8 cellular contexts compared by ENCODE assay signal in genomic region chr15:41585140-41586047, GRCh38. TPM values are rescaled to one million over a fixed set of nuclear protein-coding genes. Genes with fewer than 3 reads are reported as not detected.
DNase-seq lines count a peak whose midpoint lies in the region; ATAC-seq and TF ChIP-seq lines count a peak whose summit lies in the region.

No MANE protein-coding gene starts in this region.

- H3K4me1 ChIP-seq in mesodermal cell (ENCODE audit: control insufficient read depth, insufficient read depth, low read length, poor library complexity, severe bottlenecking): peaks cover 8% of the 10 kb centered on the region

- no peak for ATAC-seq in GM21723 (IDR thresholded peaks at IDR 0.05; ENCODE audit: unreplicated experiment)

- peaks cover 3% of the 10 kb centered on the region for H3K27me3 Mint-ChIP-seq in endothelial cell (ENCODE audit: unreplicated experiment)

- 9 to 10% methylated on average over 62 to 64 of the region's 78 CpGs for WGBS in mesodermal cell (ENCODE audit: insufficient coverage in 2 of 2), 2 experiments

- peak overlapping the region; percentile 79 for H3K4me3 Mint-ChIP-seq in endothelial cell (ENCODE audit: unreplicated experiment)

- H3K36me3 ChIP-seq in mesodermal cell (ENCODE audit: control insufficient read depth, insufficient read depth, low read length): no peaks in the 10 kb centered on the region

- no peaks in the 10 kb centered on the region for H3K9me3 Mint-ChIP-seq in endothelial cell (ENCODE audit: unreplicated experiment)

- no peaks in the 10 kb centered on the region for H3K9me3 ChIP-seq in mesodermal cell (ENCODE audit: control insufficient read depth, low read length)

- H3K36me3 Mint-ChIP-seq in endothelial cell (ENCODE audit: low read depth, unreplicated experiment): peaks cover 3% of the 10 kb centered on the region

- H3K4me1 Mint-ChIP-seq in endothelial cell (ENCODE audit: unreplicated experiment): peaks cover 6% of the 10 kb centered on the region

- H3K27ac Mint-ChIP-seq in endothelial cell (ENCODE audit: unreplicated experiment): no peak overlapping the region

- H3K4me3 ChIP-seq in mesodermal cell (ENCODE audit: extremely low read depth, insufficient read depth, low read length, poor library complexity, severe bottlenecking): peak overlapping the region; percentile 22

- no peak for TF ChIP-seq CTCF in endothelial cell (IDR thresholded peaks at IDR 0.05; ENCODE audit: unreplicated experiment)

- peak overlapping the region; percentile 57 for H3K27ac ChIP-seq in mesodermal cell (ENCODE audit: low read depth, low read length, severe bottlenecking)

- DNase-seq in activated gamma-delta T cell treated with Interleukin-2 at 50 U/mL for 16 hours: peak; percentile 10
- no peak for DNase-seq in activated gamma-delta T cell (lab: John Stamatoyannopoulos, UW)
- DNase-seq in activated CD4-positive, alpha-beta T cell treated with anti-CD3 and anti-CD28 coated beads, Interleukin-2, amount 50 U/mL, for 48 hours: peak; percentile 54 to 67
- DNase-seq in endothelial cell (ENCODE audit: low spot score): peak; percentile 52
- peak; percentile 15 to 20 for DNase-seq in stimulated activated CD8-positive, alpha-beta memory T cell treated with anti-CD3 and anti-CD28 coated beads, Interleukin-7, amount 100 ng/mL, for 4 hours (ENCODE audit: low read depth in 2 of 2)
- no peak for DNase-seq in NCI-H146 (lab: John Stamatoyannopoulos, UW)

RNA-seq across cellular contexts. Expression of gene TYRO3, which starts 26.4 kb away (rescaled TPM):
- 115 TPM for total RNA-seq in endothelial cell (ENCODE audit: unreplicated experiment)
- polyA plus RNA-seq in mesodermal cell (2013, experiment 1 of 2): 81.7 TPM
- 79.1 TPM for polyA plus RNA-seq in mesodermal cell (2013, experiment 2 of 2)

RNA-seq across cellular contexts. Expression of gene RPAP1, which starts 41.3 kb away (rescaled TPM):
- 41.2 TPM for total RNA-seq in endothelial cell (ENCODE audit: unreplicated experiment)
- polyA plus RNA-seq in mesodermal cell (2013, experiment 1 of 2): 38.0 TPM
- 26.4 TPM for polyA plus RNA-seq in mesodermal cell (2013, experiment 2 of 2)

Comparison
In these comparisons a context has a peak if more than half of its experiments do, and no peak if none do; other contexts are left out.
1. DNase-seq: peak in activated gamma-delta T cell treated with Interleukin-2 at 50 U/mL for 16 hours (single experiment), activated CD4-positive, alpha-beta T cell treated with anti-CD3 and anti-CD28 coated beads, Interleukin-2, amount 50 U/mL, for 48 hours (2 of 2), endothelial cell (single experiment) and stimulated activated CD8-positive, alpha-beta memory T cell treated with anti-CD3 and anti-CD28 coated beads, Interleukin-7, amount 100 ng/mL, for 4 hours (2 of 2); none in activated gamma-delta T cell (single experiment) and NCI-H146 (single experiment).